ENCODE assay signal across 9 cellular contexts in genomic region chr22:17119481-17120202, GRCh38. TPM values are rescaled to one million over a fixed set of nuclear protein-coding genes. Genes with fewer than 3 reads are reported as not detected.
DNase-seq lines count a peak whose midpoint lies in the region; ATAC-seq, FAIRE-seq and TF ChIP-seq lines count a peak whose summit lies in the region.
"Had no signal": no experiment of that assay in that cellular context is flagged by ENCODE, and none has a peak within 500 bp of the region (broad histone marks: within the 10 kb centered on the region; RNA-seq: fewer than 3 reads in every experiment).

No MANE protein-coding gene starts in this region.

- no peak for FAIRE-seq in GM19239 (lab: Jason Lieb, UNC)
- no peak for FAIRE-seq in RCC 7860 (lab: Jason Lieb, UNC)

- no peak overlapping the region for H3K27ac ChIP-seq in CD8-positive, alpha-beta T cell (ENCODE audit: low read depth, low read length)
- H3K27ac ChIP-seq: parathyroid adenoma had no signal

- peaks cover 63% of the 10 kb centered on the region for H3K4me1 ChIP-seq in CD8-positive, alpha-beta T cell (ENCODE audit: insufficient read depth, low read length)
- H3K4me1 ChIP-seq: parathyroid adenoma had no signal

- H3K27me3 Mint-ChIP-seq in CD8-positive, alpha-beta T cell (ENCODE audit: low read depth), result peaks cover 10% of the 10 kb centered on the region

- peaks cover 11% of the 10 kb centered on the region for H3K27me3 ChIP-seq in CD8-positive, alpha-beta T cell (ENCODE audit: insufficient read depth, low read length)

- CTCF ChIA-PET in CD8-positive, alpha-beta T cell (lab: Charles Lee), result interaction anchor here (1.4 to 4.1 kb wide), 2 partner anchors 45 to 53 kb away, joined by 5 to 16 read pairs; no protein-coding TSS in a partner anchor
- CTCF ChIA-PET in HEK293T (lab: Yijun Ruan, JAX), result interaction anchor here (0.7 to 1.2 kb wide), 2 partner anchors 9 to 53 kb away, joined by 3 to 4 read pairs; no protein-coding TSS in a partner anchor

- peaks cover 48% of the 10 kb centered on the region for H3K4me1 Mint-ChIP-seq in CD8-positive, alpha-beta T cell (ENCODE audit: low read depth)

- no peaks in the 10 kb centered on the region for H3K9me3 ChIP-seq in CD8-positive, alpha-beta T cell (ENCODE audit: low read length)

- POLR2A ChIA-PET in CD8-positive, alpha-beta T cell (lab: Charles Lee), result no interaction called here
- POLR2A ChIA-PET in HEK293T (lab: Yijun Ruan, JAX), result interaction anchor here (1.6 kb wide), 1 partner anchor 52 kb away, joined by 8 read pairs; no protein-coding TSS in a partner anchor

- H3K4me3 ChIP-seq in CD8-positive, alpha-beta T cell (ENCODE audit: low read depth, low read length), result no peak overlapping the region

- no peaks in the 10 kb centered on the region for H3K36me3 ChIP-seq in CD8-positive, alpha-beta T cell (ENCODE audit: insufficient read depth, low read length)

- intact Hi-C loops in CD8-positive, alpha-beta T cell (cut with DNase I, micrococcal nuclease), result loop anchor here (2.0 to 5.0 kb wide), 2 partner anchors 32 to 39 kb away; partner anchors contain the start of gene HDHD5 (in 1 of the 2)

- no peak for TF ChIP-seq CTCF in CD8-positive, alpha-beta T cell (IDR thresholded peaks at IDR 0.05)

- H3K36me3 Mint-ChIP-seq in CD8-positive, alpha-beta T cell, result no peaks in the 10 kb centered on the region

- H3K9me3 Mint-ChIP-seq in CD8-positive, alpha-beta T cell, result no peaks in the 10 kb centered on the region

- ATAC-seq in CD8-positive, alpha-beta T cell, result no peak
- ATAC-seq in HG02798 (IDR thresholded peaks at IDR 0.05; ENCODE audit: poor library complexity, unreplicated experiment), result no peak

- H3K4me3 Mint-ChIP-seq in CD8-positive, alpha-beta T cell, result peak overlapping the region; percentile 71

- no peak overlapping the region for H3K27ac Mint-ChIP-seq in CD8-positive, alpha-beta T cell

- DNase-seq in CD8-positive, alpha-beta T cell, result no peak
- peak; percentile 60 for DNase-seq in HEK293T (ENCODE audit: extremely low spot score)
- DNase-seq in cerebellar cortex (ENCODE audit: low spot score), result peak; percentile 19
- peak; percentile 49 for DNase-seq in myocyte (ENCODE audit: low read depth)
- DNase-seq in NAMALWA (ENCODE audit: low spot score), result no peak
- no peak for DNase-seq in GM19239 (ENCODE audit: insufficient read length, low spot score)
- no peak for DNase-seq in RCC 7860 (ENCODE audit: low spot score)

TF ChIP-seq in HEK293T, 16 proteins besides CTCF, POLR2A, EP300 and RAD21:
- TF ChIP-seq SUZ12 (IDR thresholded peaks at IDR 0.05), result no peak
- no peak for TF ChIP-seq SP1 (IDR thresholded peaks at IDR 0.05)
- no peak for TF ChIP-seq ELF4 (IDR thresholded peaks at IDR 0.05)
- TF ChIP-seq FOXA1 (IDR thresholded peaks at IDR 0.05), result no peak
- TF ChIP-seq BHLHE40 (IDR thresholded peaks at IDR 0.05; ENCODE audit: borderline replicate concordance), result no peak
- no peak for TF ChIP-seq ZNF384 (IDR thresholded peaks at IDR 0.05)
- no peak for TF ChIP-seq CTBP1 (IDR thresholded peaks at IDR 0.05; ENCODE audit: borderline replicate concordance)
- no peak for TF ChIP-seq PKNOX1 (IDR thresholded peaks at IDR 0.05)
- no peak for TF ChIP-seq FOXK2 (IDR thresholded peaks at IDR 0.05)
- TF ChIP-seq FOXM1 (IDR thresholded peaks at IDR 0.05; ENCODE audit: borderline replicate concordance), result no peak
- TF ChIP-seq L3MBTL2 (conservative IDR thresholded peaks at IDR 0.05), result no peak
- TF ChIP-seq NFRKB (IDR thresholded peaks at IDR 0.05), result no peak
- TF ChIP-seq TARDBP (IDR thresholded peaks at IDR 0.05), result no peak
- no peak for TF ChIP-seq ARNT (IDR thresholded peaks at IDR 0.05)
- TF ChIP-seq LEF1 (IDR thresholded peaks at IDR 0.05; ENCODE audit: borderline replicate concordance), result no peak

RNA-seq across cellular contexts. Expression of gene TMEM121B, which starts 1.5 kb away (rescaled TPM):
- under 1 TPM in 1 of 2 experiments, not detected in 1; 0.11 TPM for total RNA-seq in CD8-positive, alpha-beta T cell
- 2.8 and 3.2 TPM in 2 replicates for total RNA-seq in myocyte
- polyA plus RNA-seq in myocyte (2012), result 0.61 TPM

RNA-seq across cellular contexts. Expression of gene IL17RA, which starts 34.8 kb away (rescaled TPM):
- total RNA-seq in CD8-positive, alpha-beta T cell, result 10 to 100 TPM; 20.4 to 24.7 TPM
- total RNA-seq in myocyte, result 4.9 and 5.9 TPM in 2 replicates
- 5.1 TPM for polyA plus RNA-seq in myocyte (2012)

RNA-seq across cellular contexts. Expression of gene HDHD5, which starts 39.4 kb away (rescaled TPM):
- total RNA-seq in CD8-positive, alpha-beta T cell, result 10 to 100 TPM in 1 of 2 experiments, 1 to 10 TPM in 1; 9.2 to 11.0 TPM
- total RNA-seq in myocyte, result 60.1 and 72.0 TPM in 2 replicates
- polyA plus RNA-seq in myocyte (2012), result 34.0 TPM

Comparison
In these comparisons a context has a peak if more than half of its experiments do, and no peak if none do; other contexts are left out.
1. DNase-seq: peak in HEK293T (single experiment), cerebellar cortex (single experiment) and myocyte (single experiment); none in CD8-positive, alpha-beta T cell (0 of 7), NAMALWA (single experiment), GM19239 (single experiment) and RCC 7860 (single experiment).